ENCODE assay signal across 23 cellular contexts in the genomic region with DNA sequence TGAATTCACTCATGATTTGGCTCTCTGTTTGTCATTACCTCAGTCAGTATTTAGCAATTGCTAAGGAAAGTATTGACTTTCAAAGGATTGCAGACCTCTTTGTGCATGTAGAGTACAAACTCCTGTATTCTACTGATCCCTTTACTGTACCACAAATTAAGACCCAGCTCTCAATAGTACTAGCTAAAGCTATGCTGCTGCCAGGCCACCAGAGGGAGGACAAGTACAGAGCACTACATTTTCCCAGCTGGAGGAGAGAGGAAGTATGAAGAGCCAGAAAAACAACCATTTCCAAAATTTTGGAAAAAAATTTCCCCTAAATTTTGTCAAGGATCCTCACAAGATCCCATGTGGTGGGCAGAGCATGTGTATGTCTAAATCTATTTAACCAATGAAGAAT.
DNase-seq lines count a peak whose midpoint lies in the region; ATAC-seq and TF ChIP-seq lines count a peak whose summit lies in the region.
"Had no signal": no experiment of that assay in that cellular context is flagged by ENCODE, and none has a peak within 500 bp of the region (broad histone marks: within the 10 kb centered on the region; RNA-seq: fewer than 3 reads in every experiment).

No MANE protein-coding gene starts in this region.

- no peak overlapping the region for H3K4me2 ChIP-seq in OCI-LY1 (ENCODE audit: low read length)
- H3K4me2 ChIP-seq in smooth muscle cell: no peak overlapping the region

- H3K9me3 Mint-ChIP-seq in endothelial cell (ENCODE audit: unreplicated experiment): no peaks in the 10 kb centered on the region
- H3K9me3 Mint-ChIP-seq in stimulated activated naive B cell treated with anti-CD40 and anti-IgM and Interleukin-4, amounts not matched to agents 10 μg/mL and 1 μg/mL and 100 μg/mL, for 72 hours: peaks cover 4 to 9% of the 10 kb centered on the region in 2 donors
- H3K9me3 Mint-ChIP-seq in activated T-helper 17 cell treated with anti-CD3 and anti-CD28 coated beads, Interleukin-2, amount 50 U/mL, for 72 hours: no peaks in the 10 kb centered on the region

- H3K4me3 ChIP-seq in OCI-LY1 (ENCODE audit: low read depth, low read length, poor library complexity, severe bottlenecking) (no peak overlapping the region), smooth muscle cell (no peak overlapping the region)
- H3K4me3 ChIP-seq: ascending aorta, psoas muscle, transverse colon had no signal

- no peak for ATAC-seq in stimulated activated naive B cell treated with anti-CD40 and anti-IgM and Interleukin-4, amounts not matched to agents 10 μg/mL and 1 μg/mL and 100 μg/mL, for 72 hours (replicated peaks)
- no peak for ATAC-seq in activated T-helper 17 cell treated with anti-CD3 and anti-CD28 coated beads, Interleukin-2, amount 50 U/mL, for 72 hours (replicated peaks)
- no peak for ATAC-seq in SK-N-SH treated with all-trans-retinoic acid at 6 μM for 48 hours
- ATAC-seq: natural killer cell, psoas muscle had no signal

- no peaks in the 10 kb centered on the region for H3K36me3 ChIP-seq in OCI-LY1 (ENCODE audit: insufficient read depth, low read length)
- H3K36me3 ChIP-seq in smooth muscle cell (ENCODE audit: low read depth): no peaks in the 10 kb centered on the region
- H3K36me3 ChIP-seq: ascending aorta, transverse colon had no signal

- DNase-seq in DMS53 (lab: John Stamatoyannopoulos, UW) (peak; percentile 41), DMS53 treated with DMSO at 0.1 percent for 48 hours (lab: John Stamatoyannopoulos, UW; ENCODE audit: unreplicated experiment) (no peak), endothelial cell (ENCODE audit: low spot score) (no peak), smooth muscle cell (lab: John Stamatoyannopoulos, UW; ENCODE audit: unreplicated experiment) (no peak)
- DNase-seq in stimulated activated naive B cell treated with anti-CD40 and anti-IgM and Interleukin-4, amounts not matched to agents 10 μg/mL and 1 μg/mL and 100 μg/mL, for 72 hours: no peak
- DNase-seq: 8988T; activated CD8-positive, alpha-beta memory T cell treated with anti-CD3 and anti-CD28 coated beads, Interleukin-2, amount 50 U/mL, for 4 hours; activated naive CD4-positive, alpha-beta T cell; C1 segment of cervical spinal cord; EL; GOT3; natural killer cell; NCI-H187 treated with DMSO at 0.1 percent for 48 hours; psoas muscle; stimulated activated naive CD4-positive, alpha-beta T cell; transverse colon had no signal

- H3K4me1 Mint-ChIP-seq in endothelial cell (ENCODE audit: unreplicated experiment): no peaks in the 10 kb centered on the region
- no peaks in the 10 kb centered on the region for H3K4me1 Mint-ChIP-seq in stimulated activated naive B cell treated with anti-CD40 and anti-IgM and Interleukin-4, amounts not matched to agents 10 μg/mL and 1 μg/mL and 100 μg/mL, for 72 hours
- no peaks in the 10 kb centered on the region for H3K4me1 Mint-ChIP-seq in activated T-helper 17 cell treated with anti-CD3 and anti-CD28 coated beads, Interleukin-2, amount 50 U/mL, for 72 hours
- H3K4me1 Mint-ChIP-seq: natural killer cell had no signal

- no peaks in the 10 kb centered on the region for H3K9me2 ChIP-seq in OCI-LY1 (ENCODE audit: low read depth, low read length)

- no peaks in the 10 kb centered on the region for H3K27me3 Mint-ChIP-seq in endothelial cell (ENCODE audit: unreplicated experiment)
- no peaks in the 10 kb centered on the region for H3K27me3 Mint-ChIP-seq in stimulated activated naive B cell treated with anti-CD40 and anti-IgM and Interleukin-4, amounts not matched to agents 10 μg/mL and 1 μg/mL and 100 μg/mL, for 72 hours
- H3K27me3 Mint-ChIP-seq in activated T-helper 17 cell treated with anti-CD3 and anti-CD28 coated beads, Interleukin-2, amount 50 U/mL, for 72 hours: no peaks in the 10 kb centered on the region
- H3K27me3 Mint-ChIP-seq: memory B cell had no signal

- no peak overlapping the region for H2AFZ ChIP-seq in OCI-LY1 (ENCODE audit: low read length)
- H2AFZ ChIP-seq in smooth muscle cell (ENCODE audit: low read depth): no peak overlapping the region

- H3K9ac ChIP-seq in OCI-LY1 (ENCODE audit: low read length): no peak overlapping the region
- no peak overlapping the region for H3K9ac ChIP-seq in smooth muscle cell (ENCODE audit: low read depth)

- H3K79me2 ChIP-seq in OCI-LY1 (ENCODE audit: insufficient read depth, low read length): no peaks in the 10 kb centered on the region
- no peaks in the 10 kb centered on the region for H3K79me2 ChIP-seq in smooth muscle cell (ENCODE audit: low read depth)

- H3K27ac ChIP-seq in OCI-LY1 (ENCODE audit: low read depth, low read length, poor library complexity, severe bottlenecking) (no peak overlapping the region), smooth muscle cell (ENCODE audit: low read depth) (no peak overlapping the region)
- H3K27ac ChIP-seq: ascending aorta, epithelial cell of prostate, psoas muscle, RWPE1, transverse colon had no signal

- no peak overlapping the region for H3K27ac Mint-ChIP-seq in endothelial cell (ENCODE audit: unreplicated experiment)
- H3K27ac Mint-ChIP-seq in stimulated activated naive B cell treated with anti-CD40 and anti-IgM and Interleukin-4, amounts not matched to agents 10 μg/mL and 1 μg/mL and 100 μg/mL, for 72 hours: no peak overlapping the region
- no peak overlapping the region for H3K27ac Mint-ChIP-seq in activated T-helper 17 cell treated with anti-CD3 and anti-CD28 coated beads, Interleukin-2, amount 50 U/mL, for 72 hours
- H3K27ac Mint-ChIP-seq: memory B cell, natural killer cell had no signal

- H3K36me3 Mint-ChIP-seq in endothelial cell (ENCODE audit: low read depth, unreplicated experiment): no peaks in the 10 kb centered on the region
- no peaks in the 10 kb centered on the region for H3K36me3 Mint-ChIP-seq in stimulated activated naive B cell treated with anti-CD40 and anti-IgM and Interleukin-4, amounts not matched to agents 10 μg/mL and 1 μg/mL and 100 μg/mL, for 72 hours
- H3K36me3 Mint-ChIP-seq in activated T-helper 17 cell treated with anti-CD3 and anti-CD28 coated beads, Interleukin-2, amount 50 U/mL, for 72 hours (ENCODE audit: low read depth): no peaks in the 10 kb centered on the region
- H3K36me3 Mint-ChIP-seq: natural killer cell had no signal

- H4K20me1 ChIP-seq in OCI-LY1 (ENCODE audit: insufficient read depth, low read length) (no peaks in the 10 kb centered on the region), smooth muscle cell (ENCODE audit: low read depth) (no peaks in the 10 kb centered on the region)

- H3K4me3 Mint-ChIP-seq in endothelial cell (ENCODE audit: unreplicated experiment): no peak overlapping the region
- no peak overlapping the region for H3K4me3 Mint-ChIP-seq in stimulated activated naive B cell treated with anti-CD40 and anti-IgM and Interleukin-4, amounts not matched to agents 10 μg/mL and 1 μg/mL and 100 μg/mL, for 72 hours
- H3K4me3 Mint-ChIP-seq in activated T-helper 17 cell treated with anti-CD3 and anti-CD28 coated beads, Interleukin-2, amount 50 U/mL, for 72 hours: no peak overlapping the region
- H3K4me3 Mint-ChIP-seq: memory B cell, natural killer cell had no signal

- TF ChIP-seq CTCF in OCI-LY1 (IDR thresholded peaks at IDR 0.05; ENCODE audit: low read length): peak; percentile 52; the same call in 1 of the 2 replicates
- peak; percentile 15 for TF ChIP-seq CTCF in endothelial cell (IDR thresholded peaks at IDR 0.05; ENCODE audit: unreplicated experiment)
- TF ChIP-seq CTCF in smooth muscle cell (IDR thresholded peaks at IDR 0.05; ENCODE audit: borderline replicate concordance, insufficient read depth, poor library complexity, severe bottlenecking): peak; percentile 23

- no peaks in the 10 kb centered on the region for H3K27me3 ChIP-seq in OCI-LY1 (ENCODE audit: insufficient read depth, low read length)
- H3K27me3 ChIP-seq in smooth muscle cell (ENCODE audit: low read depth): no peaks in the 10 kb centered on the region
- H3K27me3 ChIP-seq: ascending aorta, transverse colon had no signal

- peaks cover 6% of the 10 kb centered on the region for H3K4me1 ChIP-seq in OCI-LY1 (ENCODE audit: insufficient read depth, low read length, severe bottlenecking)
- H3K4me1 ChIP-seq in smooth muscle cell (ENCODE audit: low read depth): no peaks in the 10 kb centered on the region
- H3K4me1 ChIP-seq: ascending aorta, psoas muscle, transverse colon had no signal

- no peaks in the 10 kb centered on the region for H3K9me3 ChIP-seq in OCI-LY1 (ENCODE audit: low read length)
- H3K9me3 ChIP-seq in smooth muscle cell (replicated peaks; ENCODE audit: low read depth): no peaks in the 10 kb centered on the region
- H3K9me3 ChIP-seq: transverse colon had no signal

- H3F3A ChIP-seq in OCI-LY1 (ENCODE audit: insufficient read depth, low read length) (no peaks in the 10 kb centered on the region), smooth muscle cell (ENCODE audit: low read depth) (no peaks in the 10 kb centered on the region)

TF ChIP-seq in SK-N-SH treated with all-trans-retinoic acid at 6 μM for 48 hours, 23 proteins besides CTCF, POLR2A, EP300 and RAD21 (continues in another document):
- TF ChIP-seq ZNF70 (CRISPR knock-in tag; IDR thresholded peaks at IDR 0.05) (no peak), ZNF8 (CRISPR knock-in tag; IDR thresholded peaks at IDR 0.05) (no peak), ZC3H10 (CRISPR knock-in tag; IDR thresholded peaks at IDR 0.05) (no peak), GLIS3 (CRISPR knock-in tag; IDR thresholded peaks at IDR 0.05) (no peak)
- TF ChIP-seq, protein P1, sequence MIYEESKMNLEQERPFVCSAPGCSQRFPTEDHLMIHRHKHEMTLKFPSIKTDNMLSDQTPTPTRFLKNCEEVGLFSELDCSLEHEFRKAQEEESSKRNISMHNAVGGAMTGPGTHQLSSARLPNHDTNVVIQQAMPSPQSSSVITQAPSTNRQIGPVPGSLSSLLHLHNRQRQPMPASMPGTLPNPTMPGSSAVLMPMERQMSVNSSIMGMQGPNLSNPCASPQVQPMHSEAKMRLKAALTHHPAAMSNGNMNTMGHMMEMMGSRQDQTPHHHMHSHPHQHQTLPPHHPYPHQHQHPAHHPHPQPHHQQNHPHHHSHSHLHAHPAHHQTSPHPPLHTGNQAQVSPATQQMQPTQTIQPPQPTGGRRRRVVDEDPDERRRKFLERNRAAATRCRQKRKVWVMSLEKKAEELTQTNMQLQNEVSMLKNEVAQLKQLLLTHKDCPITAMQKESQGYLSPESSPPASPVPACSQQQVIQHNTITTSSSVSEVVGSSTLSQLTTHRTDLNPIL (CRISPR knock-in tag; IDR thresholded peaks at IDR 0.05; ENCODE audit: low read depth): no peak
